3 cellular contexts compared by ENCODE assay signal in the genomic region with DNA sequence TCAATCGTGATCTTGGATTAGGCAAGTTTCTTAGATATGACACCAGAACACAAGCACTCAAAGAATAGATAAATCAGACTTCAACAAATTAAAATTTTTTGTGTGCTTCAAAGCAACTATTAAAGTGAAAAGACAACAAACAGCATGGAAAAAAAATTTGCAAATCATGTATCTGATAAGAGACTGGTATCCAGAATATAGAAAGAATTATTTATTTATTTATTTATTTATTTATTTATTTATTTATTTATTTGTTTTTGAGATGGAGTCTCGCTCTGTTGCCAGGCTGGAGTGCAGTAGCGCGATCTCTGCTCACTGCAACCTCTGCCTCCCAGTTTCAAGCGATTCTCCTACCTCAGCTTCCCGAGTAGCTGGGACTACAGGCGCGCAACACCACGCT. TPM values are rescaled to one million over a fixed set of nuclear protein-coding genes. Genes with fewer than 3 reads are reported as not detected.
"Had no signal": no experiment of that assay in that cellular context is flagged by ENCODE, and none has a peak within 500 bp of the region (broad histone marks: within the 10 kb centered on the region; RNA-seq: fewer than 3 reads in every experiment).

No MANE protein-coding gene starts in this region.

RNA-seq across cellular contexts. Expression of gene PCAT6, which starts 18.5 kb away (rescaled TPM):
- total RNA-seq: OCI-LY7, Peyer's patch, SJSA1 had no signal

RNA-seq across cellular contexts. Expression of gene KDM5B, which starts 21.0 kb away (rescaled TPM):
- total RNA-seq: OCI-LY7 had no signal
